In genomic region chr22:45557926-45558325, GRCh38 we compare ENCODE assay signal across 4 cellular contexts. TPM values are rescaled to one million over a fixed set of nuclear protein-coding genes. Genes with fewer than 3 reads are reported as not detected.
"Had no signal": no experiment of that assay in that cellular context is flagged by ENCODE, and none has a peak within 500 bp of the region (broad histone marks: within the 10 kb centered on the region; RNA-seq: fewer than 3 reads in every experiment).

No MANE protein-coding gene starts in this region.

RNA-seq across cellular contexts. Expression of gene FBLN1, which starts 55.2 kb away (rescaled TPM):
- total RNA-seq: activated B cell treated with CpG ODN at 0.5 μM for 24 hours; activated CD4-positive, alpha-beta T cell treated with anti-CD3 and anti-CD28 coated beads, Interleukin-2, amount 10 ng/mL, durations not matched to agents 24 days and 14 days; activated T-helper 1 cell treated with anti-CD3 and anti-CD28 coated beads, Interleukin-12 subunit alpha, Interleukin-12 subunit beta, Interleukin-2, Interleukin-4 antibody, amounts not matched to agents 30 ng/mL and 10 ng/mL and 1 ng/mL, durations not matched to agents 14 hours and 24 hours and 36 hours had no signal
- polyA plus RNA-seq: IgD-negative memory B cell had no signal
